Comparison of ENCODE assay signal across 21 cellular contexts in the genomic region with DNA sequence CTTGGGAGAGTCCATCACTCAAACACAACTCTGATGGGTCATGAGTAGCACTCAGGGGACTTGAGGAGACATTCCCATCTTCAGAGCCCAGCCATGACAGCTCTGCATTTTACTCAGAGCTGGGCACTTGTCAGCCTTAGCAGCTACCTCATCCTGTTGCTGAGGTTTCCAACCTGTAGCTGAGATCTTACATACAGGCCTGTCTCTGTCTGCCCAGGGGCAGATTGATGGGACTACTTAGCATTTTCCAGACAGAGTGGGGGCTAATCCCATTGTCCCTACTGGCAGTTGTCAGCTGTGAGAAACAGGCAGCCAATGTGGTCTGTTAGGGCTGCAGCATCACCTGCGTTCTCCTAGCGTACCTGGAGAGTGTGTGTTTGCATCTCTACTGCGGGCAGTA. TPM values are rescaled to one million over a fixed set of nuclear protein-coding genes. Genes with fewer than 3 reads are reported as not detected.
A peak's percentile ranks its signal among the peaks of the same experiment; 100 is the strongest.
DNase-seq lines count a peak whose midpoint lies in the region; ATAC-seq and TF ChIP-seq lines count a peak whose summit lies in the region.
"Had no signal": no experiment of that assay in that cellular context is flagged by ENCODE, and none has a peak within 500 bp of the region (broad histone marks: within the 10 kb centered on the region; RNA-seq: fewer than 3 reads in every experiment).

No MANE protein-coding gene starts in this region.

- H3K27ac ChIP-seq in CD8-positive, alpha-beta T cell (ENCODE audit: low read depth, low read length): no peak overlapping the region
- H3K27ac ChIP-seq: GM23248, Peyer's patch, SJCRH30 had no signal

- peaks cover 36% of the 10 kb centered on the region for H3K27me3 Mint-ChIP-seq in CD8-positive, alpha-beta T cell (ENCODE audit: low read depth)
- peaks cover 41% of the 10 kb centered on the region for H3K27me3 Mint-ChIP-seq in neural crest cell (ENCODE audit: low read depth)
- H3K27me3 Mint-ChIP-seq in activated CD4-positive, alpha-beta memory T cell treated with anti-CD3 and anti-CD28 coated beads, Interleukin-2, amount 10 ng/mL, durations not matched to agents 7 days and 5 days: peaks cover 52% of the 10 kb centered on the region

- DNase-seq in CD8-positive, alpha-beta T cell: no peak
- DNase-seq in NCI-H526 (lab: John Stamatoyannopoulos, UW) (peak; percentile 52), erythroblast (lab: John Stamatoyannopoulos, UW) (peak; percentile 19 to 48), neural crest cell (ENCODE audit: low read depth, low spot score) (no peak), cerebellar nuclear complex (lab: John Stamatoyannopoulos, UW) (no peak), occipital lobe (lab: John Stamatoyannopoulos, UW) (no peak)
- no peak for DNase-seq in activated CD4-positive, alpha-beta memory T cell treated with anti-CD3 and anti-CD28 coated beads, Interleukin-2, amount 10 ng/mL, durations not matched to agents 7 days and 5 days
- no peak for DNase-seq in effector CD4-positive, alpha-beta T cell
- DNase-seq: DMS79, GM23248, HCEC 1CT, KBM-7, MM.1S, NCI-H1092, NCI-H1436, NCI-H1930, NCI-H2171 treated with DMSO at 0.1 percent for 48 hours, NCI-H524 treated with DMSO at 0.1 percent for 48 hours, Peyer's patch, SJCRH30 had no signal

- ATAC-seq in CD8-positive, alpha-beta T cell: no peak

- H3K4me1 ChIP-seq in CD8-positive, alpha-beta T cell (ENCODE audit: insufficient read depth, low read length): peaks cover 7% of the 10 kb centered on the region
- H3K4me1 ChIP-seq: SJCRH30 had no signal

- peak; percentile 2 for TF ChIP-seq POLR2A in erythroblast (IDR thresholded peaks at IDR 0.05; ENCODE audit: low read length)

- no peak overlapping the region for H3K27ac Mint-ChIP-seq in CD8-positive, alpha-beta T cell
- no peak overlapping the region for H3K27ac Mint-ChIP-seq in neural crest cell (ENCODE audit: unreplicated experiment)
- no peak overlapping the region for H3K27ac Mint-ChIP-seq in activated CD4-positive, alpha-beta memory T cell treated with anti-CD3 and anti-CD28 coated beads, Interleukin-2, amount 10 ng/mL, durations not matched to agents 7 days and 5 days
- H3K27ac Mint-ChIP-seq: CD14-positive monocyte had no signal

- POLR2A ChIA-PET in CD8-positive, alpha-beta T cell (lab: Charles Lee): no interaction called here
- POLR2A ChIA-PET in activated CD4-positive, alpha-beta memory T cell treated with anti-CD3 and anti-CD28 coated beads, Interleukin-2, amount 10 ng/mL, durations not matched to agents 7 days and 5 days (lab: Charles Lee): no interaction called here

- no peaks in the 10 kb centered on the region for H3K36me3 ChIP-seq in CD8-positive, alpha-beta T cell (ENCODE audit: insufficient read depth, low read length)
- H3K36me3 ChIP-seq: SJCRH30 had no signal

- peak overlapping the region; percentile 1 for H3K4me3 Mint-ChIP-seq in CD8-positive, alpha-beta T cell
- peak overlapping the region; percentile 92 for H3K4me3 Mint-ChIP-seq in neural crest cell
- H3K4me3 Mint-ChIP-seq in activated CD4-positive, alpha-beta memory T cell treated with anti-CD3 and anti-CD28 coated beads, Interleukin-2, amount 10 ng/mL, durations not matched to agents 7 days and 5 days: no peak overlapping the region

- no peak for TF ChIP-seq CTCF in CD8-positive, alpha-beta T cell (IDR thresholded peaks at IDR 0.05)
- no peak for TF ChIP-seq CTCF in neural crest cell (conservative IDR thresholded peaks at IDR 0.05)

- no peaks in the 10 kb centered on the region for H3K9me3 Mint-ChIP-seq in CD8-positive, alpha-beta T cell
- H3K9me3 Mint-ChIP-seq in neural crest cell: no peaks in the 10 kb centered on the region
- H3K9me3 Mint-ChIP-seq in activated CD4-positive, alpha-beta memory T cell treated with anti-CD3 and anti-CD28 coated beads, Interleukin-2, amount 10 ng/mL, durations not matched to agents 7 days and 5 days: no peaks in the 10 kb centered on the region

- H3K4me1 Mint-ChIP-seq in CD8-positive, alpha-beta T cell (ENCODE audit: low read depth): peaks cover 17% of the 10 kb centered on the region
- H3K4me1 Mint-ChIP-seq in neural crest cell: peaks cover 69% of the 10 kb centered on the region
- H3K4me1 Mint-ChIP-seq in activated CD4-positive, alpha-beta memory T cell treated with anti-CD3 and anti-CD28 coated beads, Interleukin-2, amount 10 ng/mL, durations not matched to agents 7 days and 5 days: peaks cover 19% of the 10 kb centered on the region

- no peaks in the 10 kb centered on the region for H3K27me3 ChIP-seq in CD8-positive, alpha-beta T cell (ENCODE audit: insufficient read depth, low read length)
- H3K27me3 ChIP-seq: Peyer's patch, SJCRH30 had no signal

- intact Hi-C loops in CD8-positive, alpha-beta T cell (cut with DNase I, micrococcal nuclease): no loop called here

- H3K4me3 ChIP-seq in CD8-positive, alpha-beta T cell (ENCODE audit: low read depth, low read length): no peak overlapping the region
- H3K4me3 ChIP-seq: GM23248, Peyer's patch, SJCRH30 had no signal

- no peaks in the 10 kb centered on the region for H3K36me3 Mint-ChIP-seq in CD8-positive, alpha-beta T cell
- peaks cover 27% of the 10 kb centered on the region for H3K36me3 Mint-ChIP-seq in neural crest cell (ENCODE audit: low read depth)
- H3K36me3 Mint-ChIP-seq in activated CD4-positive, alpha-beta memory T cell treated with anti-CD3 and anti-CD28 coated beads, Interleukin-2, amount 10 ng/mL, durations not matched to agents 7 days and 5 days (ENCODE audit: low read depth): no peaks in the 10 kb centered on the region

- CTCF ChIA-PET in CD8-positive, alpha-beta T cell (lab: Charles Lee): interaction anchor here (2.3 kb wide), 1 partner anchor 10 kb away, joined by 8 read pairs; no protein-coding TSS in a partner anchor
- CTCF ChIA-PET in activated CD4-positive, alpha-beta memory T cell treated with anti-CD3 and anti-CD28 coated beads, Interleukin-2, amount 10 ng/mL, durations not matched to agents 7 days and 5 days (lab: Charles Lee): no interaction called here

- H3K9me3 ChIP-seq in CD8-positive, alpha-beta T cell (ENCODE audit: low read length): no peaks in the 10 kb centered on the region
- H3K9me3 ChIP-seq: Peyer's patch, SJCRH30 had no signal

RNA-seq across cellular contexts. Expression of a gene that starts 3.5 kb away (rescaled TPM):
- under 1 TPM in 1 of 2 experiments, not detected in 1; 0.08 TPM for total RNA-seq in CD8-positive, alpha-beta T cell
- 52.0 and 54.5 TPM in 2 replicates for total RNA-seq in neural crest cell
- total RNA-seq in activated CD4-positive, alpha-beta memory T cell treated with anti-CD3 and anti-CD28 coated beads, Interleukin-2, amount 10 ng/mL, durations not matched to agents 7 days and 5 days: under 1 TPM; 0.05 to 0.15 TPM
- total RNA-seq in occipital lobe: 3.3 TPM

Comparison
In these comparisons a context has a peak if more than half of its experiments do, and no peak if none do; other contexts are left out.
1. DNase-seq: peak in NCI-H526 (2 of 2) and erythroblast (2 of 2); none in CD8-positive, alpha-beta T cell (0 of 7), neural crest cell (single experiment), cerebellar nuclear complex (0 of 2), activated CD4-positive, alpha-beta memory T cell treated with anti-CD3 and anti-CD28 coated beads, Interleukin-2, amount 10 ng/mL, durations not matched to agents 7 days and 5 days (single experiment), occipital lobe (single experiment) and effector CD4-positive, alpha-beta T cell (single experiment).
2. RNA of a gene that starts 3.5 kb away (total RNA-seq): 52.0 to 54.5 TPM in neural crest cell; 3.3 TPM in occipital lobe (single experiment), 0.05 to 0.15 TPM in activated CD4-positive, alpha-beta memory T cell treated with anti-CD3 and anti-CD28 coated beads, Interleukin-2, amount 10 ng/mL, durations not matched to agents 7 days and 5 days and 0.08 TPM in CD8-positive, alpha-beta T cell; every median in the first group is over 10 times any median in the second.